8 cellular contexts compared by ENCODE assay signal in genomic region chr7:151057038-151057736, GRCh38. TPM values are rescaled to one million over a fixed set of nuclear protein-coding genes. Genes with fewer than 3 reads are reported as not detected.
DNase-seq lines count a peak whose midpoint lies in the region; ATAC-seq and TF ChIP-seq lines count a peak whose summit lies in the region.

No MANE protein-coding gene starts in this region.

- peak overlapping the region; percentile 96; the same call in 1 of the 2 replicates for H3K27ac ChIP-seq in SJCRH30
- peak overlapping the region in 3 of 4 donors; percentile 86 to 96 (median 93) for H3K27ac ChIP-seq in sigmoid colon

- peak overlapping the region; percentile 68 for H3K27ac Mint-ChIP-seq in activated naive CD4-positive, alpha-beta T cell treated with anti-CD3 and anti-CD28 coated beads, Interleukin-2, amount 10 ng/mL, durations not matched to agents 7 days and 5 days

- H3K27me3 Mint-ChIP-seq in activated naive CD4-positive, alpha-beta T cell treated with anti-CD3 and anti-CD28 coated beads, Interleukin-2, amount 10 ng/mL, durations not matched to agents 7 days and 5 days = peaks cover 6% of the 10 kb centered on the region

- H3K36me3 Mint-ChIP-seq in activated naive CD4-positive, alpha-beta T cell treated with anti-CD3 and anti-CD28 coated beads, Interleukin-2, amount 10 ng/mL, durations not matched to agents 7 days and 5 days = peaks cover 6% of the 10 kb centered on the region

- TF ChIP-seq EP300 in sigmoid colon (IDR thresholded peaks at IDR 0.05) = no peak

- peaks cover 65% of the 10 kb centered on the region for H3K4me1 Mint-ChIP-seq in activated naive CD4-positive, alpha-beta T cell treated with anti-CD3 and anti-CD28 coated beads, Interleukin-2, amount 10 ng/mL, durations not matched to agents 7 days and 5 days

- H3K4me1 ChIP-seq in SJCRH30 (peaks cover 5% of the 10 kb centered on the region; the same call in 1 of the 2 replicates), sigmoid colon (peaks cover 0 to 46% (median 39%) of the 10 kb centered on the region in 4 donors)

- TF ChIP-seq CTCF in fibroblast of villous mesenchyme (IDR thresholded peaks at IDR 0.05; ENCODE audit: insufficient read depth, low read depth, low read length) (no peak), sigmoid colon (IDR thresholded peaks at IDR 0.05) (peak in 1 of 4 experiments; percentile 5)

- peak; percentile 8 for ATAC-seq in HG02973 (IDR thresholded peaks at IDR 0.05; ENCODE audit: unreplicated experiment)

- H3K27me3 ChIP-seq in SJCRH30 (no peaks in the 10 kb centered on the region), sigmoid colon (no peaks in the 10 kb centered on the region)

- H3K4me3 Mint-ChIP-seq in activated naive CD4-positive, alpha-beta T cell treated with anti-CD3 and anti-CD28 coated beads, Interleukin-2, amount 10 ng/mL, durations not matched to agents 7 days and 5 days = peak overlapping the region; percentile 96

- no peaks in the 10 kb centered on the region for H3K9me3 Mint-ChIP-seq in activated naive CD4-positive, alpha-beta T cell treated with anti-CD3 and anti-CD28 coated beads, Interleukin-2, amount 10 ng/mL, durations not matched to agents 7 days and 5 days

- H3K9me3 ChIP-seq in SJCRH30 (replicated peaks) (no peaks in the 10 kb centered on the region), sigmoid colon (no peaks in the 10 kb centered on the region)

- intact Hi-C loops in sigmoid colon (cut with DNase I) = no loop called here

- H3K4me3 ChIP-seq in SJCRH30 = peak overlapping the region; percentile 68
- H3K4me3 ChIP-seq in fibroblast of villous mesenchyme (ENCODE audit: low read depth, low read length) = peak overlapping the region; percentile 87
- peak overlapping the region; percentile 50 to 91 (median 60) for H3K4me3 ChIP-seq in sigmoid colon

- no peak for DNase-seq in activated naive CD4-positive, alpha-beta T cell treated with anti-CD3 and anti-CD28 coated beads, Interleukin-2, amount 10 ng/mL, durations not matched to agents 7 days and 5 days
- no peak for DNase-seq in activated naive CD4-positive, alpha-beta T cell treated with anti-CD3 and anti-CD28 coated beads, Interleukin-2, amount 50 U/mL, for 16 hours
- DNase-seq in SJCRH30 = peak in 1 of 2 experiments; percentile 71
- DNase-seq in fibroblast of villous mesenchyme (ENCODE audit: low read depth) = no peak
- DNase-seq in sigmoid colon = peak; percentile 76
- no peak for DNase-seq in cerebellum (ENCODE audit: low spot score)
- no peak for DNase-seq in kidney glomerular epithelial cell (lab: John Stamatoyannopoulos, UW)

- CTCF ChIA-PET in activated naive CD4-positive, alpha-beta T cell treated with anti-CD3 and anti-CD28 coated beads, Interleukin-2, amount 10 ng/mL, durations not matched to agents 7 days and 5 days (lab: Charles Lee) = interaction anchor here (1.3 kb wide), 1 partner anchor 53 kb away, joined by 4 read pairs; no protein-coding TSS in a partner anchor

- WGBS in sigmoid colon, 2 donors = 4 to 12% methylated on average over 26 of the region's 26 CpGs

- no peaks in the 10 kb centered on the region for H3K36me3 ChIP-seq in SJCRH30
- H3K36me3 ChIP-seq in sigmoid colon = peaks cover 0 to 10% (median 0%) of the 10 kb centered on the region in 4 donors

- TF ChIP-seq POLR2A in sigmoid colon (IDR thresholded peaks at IDR 0.05) = no peak

RNA-seq across cellular contexts. Expression of gene CDK5, which starts 0.5 kb away (rescaled TPM):
- 34.3 and 39.2 TPM in 2 replicates for total RNA-seq in SJCRH30 (2014; rRNA removed; shearing (Covaris generic))
- total RNA-seq in fibroblast of villous mesenchyme (22.2 and 22.9 TPM in 2 replicates), sigmoid colon (1 to 10 TPM; 6.9 to 8.3 (median 7.7) TPM), cerebellum (21.6 TPM)
- polyA plus RNA-seq in sigmoid colon = 10 to 100 TPM in 1 of 3 donors, 1 to 10 TPM in 2; 6.0 to 10.6 (median 9.8) TPM

RNA-seq across cellular contexts. Expression of gene SLC4A2, which starts 2.2 kb away (rescaled TPM):
- 129 and 132 TPM in 2 replicates for total RNA-seq in SJCRH30 (2014; rRNA removed; shearing (Covaris generic))
- total RNA-seq in fibroblast of villous mesenchyme = 85.5 and 102 TPM in 2 replicates
- 100 to 1,000 TPM in 1 of 4 donors, 10 to 100 TPM in 3; 56.9 to 124 (median 91.7) TPM for total RNA-seq in sigmoid colon
- 100 to 1,000 TPM in 1 of 3 donors, 10 to 100 TPM in 2; 12.3 to 114 (median 23.4) TPM for polyA plus RNA-seq in sigmoid colon
- total RNA-seq in cerebellum = 15.8 TPM

RNA-seq across cellular contexts. Expression of gene ASIC3, which starts 8.9 kb away (rescaled TPM):
- total RNA-seq in SJCRH30 (2014; rRNA removed; shearing (Covaris generic)) = 1.3 and 1.5 TPM in 2 replicates
- total RNA-seq in fibroblast of villous mesenchyme (under 0.01 and 0.32 TPM in 2 replicates), sigmoid colon (1 to 10 TPM; 1.8 to 8.6 (median 4.5) TPM), cerebellum (1.6 TPM)
- 1 to 10 TPM in 2 of 3 donors, under 1 TPM in 1; 0.46 to 3.1 (median 3.0) TPM for polyA plus RNA-seq in sigmoid colon

RNA-seq across cellular contexts. Expression of gene FASTK, which starts 23.4 kb away (rescaled TPM):
- total RNA-seq in SJCRH30 (2014; rRNA removed; shearing (Covaris generic)) = 62.2 and 92.8 TPM in 2 replicates
- total RNA-seq in fibroblast of villous mesenchyme (87.2 and 103 TPM in 2 replicates), sigmoid colon (10 to 100 TPM; 61.5 to 80.0 (median 69.9) TPM), cerebellum (26.5 TPM)
- polyA plus RNA-seq in sigmoid colon = 100 to 1,000 TPM in 1 of 3 donors, 10 to 100 TPM in 2; 61.3 to 124 (median 65.0) TPM

RNA-seq across cellular contexts. Expression of gene TMUB1, which starts 26.1 kb away (rescaled TPM):
- 43.5 and 44.2 TPM in 2 replicates for total RNA-seq in SJCRH30 (2014; rRNA removed; shearing (Covaris generic))
- 17.7 and 21.6 TPM in 2 replicates for total RNA-seq in fibroblast of villous mesenchyme
- 10 to 100 TPM; 33.4 to 48.9 (median 41.9) TPM for total RNA-seq in sigmoid colon
- polyA plus RNA-seq in sigmoid colon = 10 to 100 TPM; 45.0 to 74.6 (median 47.4) TPM
- 7.6 TPM for total RNA-seq in cerebellum
